Comparison of ENCODE assay signal across 13 cellular contexts in the genomic region with DNA sequence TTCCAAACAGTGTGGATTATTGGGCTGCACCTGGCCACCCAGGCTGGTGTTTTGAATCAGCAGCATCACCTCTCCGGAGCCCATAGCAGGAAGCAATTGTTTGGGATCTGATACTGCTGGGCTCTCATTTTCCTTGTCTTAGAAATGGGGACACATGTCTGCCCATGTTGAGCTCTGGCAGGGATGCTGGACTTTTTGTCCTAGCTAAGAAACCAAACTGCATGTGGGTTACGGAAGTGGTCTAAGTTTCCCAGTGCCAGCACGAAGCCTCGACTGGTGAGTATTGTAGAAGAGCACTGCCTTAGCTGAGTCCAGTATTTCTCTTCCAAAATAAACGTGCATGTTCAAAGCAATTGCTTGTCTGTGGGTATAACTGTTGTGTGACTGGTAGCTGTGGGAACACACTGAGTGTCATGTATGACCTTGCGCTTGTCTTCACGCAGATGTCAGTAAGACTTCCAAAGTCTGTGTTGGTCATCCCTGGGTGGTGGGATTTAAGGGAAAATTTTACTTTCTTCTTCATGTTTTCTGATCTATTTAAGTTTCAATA. TPM values are rescaled to one million over a fixed set of nuclear protein-coding genes. Genes with fewer than 3 reads are reported as not detected.
DNase-seq lines count a peak whose midpoint lies in the region; ATAC-seq and TF ChIP-seq lines count a peak whose summit lies in the region.
"Had no signal": no experiment of that assay in that cellular context is flagged by ENCODE, and none has a peak within 500 bp of the region (broad histone marks: within the 10 kb centered on the region; RNA-seq: fewer than 3 reads in every experiment).

No MANE protein-coding gene starts in this region.

- H3K9me3 ChIP-seq in ascending aorta (no peaks in the 10 kb centered on the region), hepatocyte (ENCODE audit: low read depth) (no peaks in the 10 kb centered on the region), skeletal muscle satellite cell (replicated peaks; ENCODE audit: low read length) (no peaks in the 10 kb centered on the region)

- peaks cover 7% of the 10 kb centered on the region for H3K79me2 ChIP-seq in hepatocyte

- H3K4me3 ChIP-seq in ascending aorta (peak overlapping the region in 1 of 2 donors; percentile 51), hepatocyte (no peak overlapping the region), skeletal muscle satellite cell (ENCODE audit: low read length) (peak overlapping the region; percentile 29)

- intact Hi-C loops in ascending aorta (cut with DNase I), result loop anchor here (1.0 to 2.0 kb wide), 4 partner anchors 44 to 266 kb away; partner anchors contain the start of gene SH3RF3

- no peaks in the 10 kb centered on the region for H4K20me1 ChIP-seq in hepatocyte (ENCODE audit: insufficient read depth, poor library complexity, severe bottlenecking)

- H3K4me1 ChIP-seq in ascending aorta (peaks cover 27 to 65% of the 10 kb centered on the region in 2 donors), hepatocyte (ENCODE audit: insufficient read depth) (peaks cover 31% of the 10 kb centered on the region), skeletal muscle satellite cell (ENCODE audit: control insufficient read depth, insufficient read depth, low read length) (peaks cover 61% of the 10 kb centered on the region)

- TF ChIP-seq CTCF in ascending aorta (IDR thresholded peaks at IDR 0.05), result no peak
- no peak for TF ChIP-seq CTCF in hepatocyte (IDR thresholded peaks at IDR 0.05; ENCODE audit: poor library complexity)

- no peaks in the 10 kb centered on the region for H3K9me2 ChIP-seq in hepatocyte (replicated peaks; ENCODE audit: insufficient read depth)

- H2AFZ ChIP-seq in hepatocyte, result no peak overlapping the region

- peak overlapping the region; percentile 95 to 98 for H3K27ac ChIP-seq in ascending aorta
- peak overlapping the region; percentile 92 for H3K27ac ChIP-seq in hepatocyte

- H3K4me2 ChIP-seq in hepatocyte (peak overlapping the region; percentile 20), skeletal muscle satellite cell (ENCODE audit: low read length) (peak overlapping the region; percentile 75)

- DNase-seq in EH (ENCODE audit: low read depth) (peak; percentile 17), ascending aorta (ENCODE audit: low spot score in 2 of 2) (peak in 1 of 2 donors; percentile 62), hepatocyte (ENCODE audit: low spot score) (no peak), COLO668 (lab: John Stamatoyannopoulos, UW; ENCODE audit: unreplicated experiment) (no peak), T-helper 2 cell (no peak)
- no peak for DNase-seq in stimulated activated CD8-positive, alpha-beta memory T cell treated with anti-CD3 and anti-CD28 coated beads, Interleukin-4, amount 100 ng/mL, for 48 hours
- DNase-seq: activated naive CD8-positive, alpha-beta T cell treated with anti-CD3 and anti-CD28 coated beads, Interleukin-2, amount 10 ng/mL, durations not matched to agents 7 days and 5 days; C1 segment of cervical spinal cord; effector CD4-positive, alpha-beta T cell; GF-D8; NCI-H1105 treated with DMSO at 0.1 percent for 48 hours had no signal

- no peaks in the 10 kb centered on the region for H3K27me3 ChIP-seq in ascending aorta
- no peaks in the 10 kb centered on the region for H3K27me3 ChIP-seq in hepatocyte
- no peaks in the 10 kb centered on the region for H3K27me3 ChIP-seq in skeletal muscle satellite cell (ENCODE audit: control insufficient read depth, insufficient read depth, low read length)

- H3K9ac ChIP-seq in skeletal muscle satellite cell (ENCODE audit: low read depth, low read length), result peak overlapping the region; percentile 86

- WGBS in hepatocyte (ENCODE audit: low lambda C conversion rate, missing lambda C conversion rate), result 80% methylated on average over 7 of the region's 7 CpGs

- H3K36me3 ChIP-seq in ascending aorta (no peaks in the 10 kb centered on the region), hepatocyte (replicated peaks; ENCODE audit: insufficient read depth, low read depth) (no peaks in the 10 kb centered on the region), skeletal muscle satellite cell (ENCODE audit: insufficient read depth, low read length) (peaks cover 11% of the 10 kb centered on the region)

- no peak for ATAC-seq in GM18498 (IDR thresholded peaks at IDR 0.05; ENCODE audit: unreplicated experiment)

RNA-seq across cellular contexts. Expression of gene SH3RF3, which starts 43.6 kb away (rescaled TPM):
- total RNA-seq in ascending aorta (53.5 TPM), hepatocyte (1.9 and 2.1 TPM in 2 replicates)
- 1.1 and 1.9 TPM in 2 replicates for polyA plus RNA-seq in hepatocyte
- 4.6 and 6.3 TPM in 2 replicates for total RNA-seq in skeletal muscle satellite cell (2012; rRNA removed)

Comparison
In these comparisons a context has a peak if more than half of its experiments do, and no peak if none do; other contexts are left out.
1. RNA of gene SH3RF3, which starts 43.6 kb away (total RNA-seq): 53.5 TPM in ascending aorta (single experiment); 1.9 to 2.1 TPM in hepatocyte; every median in the first group is over 10 times any median in the second.